In genomic region chr14:99221445-99221844, GRCh38 we compare ENCODE assay signal across 12 cellular contexts.
"Had no signal": no experiment of that assay in that cellular context is flagged by ENCODE, and none has a peak within 500 bp of the region (broad histone marks: within the 10 kb centered on the region; RNA-seq: fewer than 3 reads in every experiment).

No MANE protein-coding gene starts in this region.

- DNase-seq: activated T-cell treated with anti-CD3 and anti-CD28 coated beads, Interleukin-2, amount 50 U/mL, for 48 hours; effector CD4-positive, alpha-beta T cell; gastrocnemius medialis; islet precursor cell; mammary epithelial cell; psoas muscle; right lobe of liver; Right ventricle myocardium superior; SK-N-SH; stimulated activated naive B cell treated with anti-CD40 and anti-IgM and Interleukin-4, amounts not matched to agents 10 μg/mL and 1 μg/mL and 100 μg/mL, for 72 hours had no signal

- ATAC-seq: gastrocnemius medialis; left lobe of liver; psoas muscle; right lobe of liver; stimulated activated naive B cell treated with anti-CD40 and anti-IgM and Interleukin-4, amounts not matched to agents 10 μg/mL and 1 μg/mL and 100 μg/mL, for 72 hours had no signal

- H3K9me3 Mint-ChIP-seq: nephron had no signal

- H3K36me3 Mint-ChIP-seq: stimulated activated naive B cell treated with anti-CD40 and anti-IgM and Interleukin-4, amounts not matched to agents 10 μg/mL and 1 μg/mL and 100 μg/mL, for 72 hours had no signal

- H3K4me1 Mint-ChIP-seq: stimulated activated naive B cell treated with anti-CD40 and anti-IgM and Interleukin-4, amounts not matched to agents 10 μg/mL and 1 μg/mL and 100 μg/mL, for 72 hours had no signal

- H3K4me3 Mint-ChIP-seq: nephron; stimulated activated naive B cell treated with anti-CD40 and anti-IgM and Interleukin-4, amounts not matched to agents 10 μg/mL and 1 μg/mL and 100 μg/mL, for 72 hours had no signal

- H3K27ac Mint-ChIP-seq: nephron; stimulated activated naive B cell treated with anti-CD40 and anti-IgM and Interleukin-4, amounts not matched to agents 10 μg/mL and 1 μg/mL and 100 μg/mL, for 72 hours had no signal
